1 cellular context compared by ENCODE assay signal in the genomic region with DNA sequence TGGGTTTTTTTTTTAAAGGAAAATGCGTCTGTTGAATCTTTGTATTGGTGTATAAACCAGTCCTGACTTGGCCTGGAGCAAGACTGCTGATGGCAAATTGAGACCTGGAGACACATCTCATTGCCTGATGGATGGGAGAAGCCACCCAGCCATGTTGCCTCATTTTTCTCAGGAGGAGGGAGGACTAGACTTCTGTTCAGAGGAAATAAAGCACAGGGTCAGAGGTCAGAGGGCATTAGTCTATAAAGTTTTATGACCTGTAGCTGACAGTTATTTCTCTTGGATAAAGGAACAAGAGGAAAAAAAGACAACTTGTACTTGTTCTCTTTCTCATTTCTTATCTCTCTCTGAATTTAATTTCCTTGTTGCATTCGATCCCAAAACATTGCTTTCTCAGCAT.
TF ChIP-seq lines count a peak whose summit lies in the region.

No MANE protein-coding gene starts in this region.

TF ChIP-seq in HepG2, 621 proteins besides CTCF, POLR2A, EP300 and RAD21 (continued from another document):
- TF ChIP-seq ZNF276 (CRISPR knock-in tag; IDR thresholded peaks at IDR 0.05; ENCODE audit: low read depth), result no peak
- no peak for TF ChIP-seq BHLHE40 (IDR thresholded peaks at IDR 0.05; ENCODE audit: low read length)
- no peak for TF ChIP-seq MYNN (CRISPR knock-in tag; IDR thresholded peaks at IDR 0.05; ENCODE audit: low read depth)
- TF ChIP-seq MIER3 (CRISPR knock-in tag; IDR thresholded peaks at IDR 0.05; ENCODE audit: borderline replicate concordance), result no peak
- TF ChIP-seq ZNF263 (CRISPR knock-in tag; IDR thresholded peaks at IDR 0.05), result no peak
TF ChIP-seq in HepG2: peak in this region for 0.
